13 cellular contexts compared by ENCODE assay signal in genomic region chr7:155807805-155808550, GRCh38. TPM values are rescaled to one million over a fixed set of nuclear protein-coding genes. Genes with fewer than 3 reads are reported as not detected.
DNase-seq lines count a peak whose midpoint lies in the region; ATAC-seq and TF ChIP-seq lines count a peak whose summit lies in the region.
"Had no signal": no experiment of that assay in that cellular context is flagged by ENCODE, and none has a peak within 500 bp of the region (broad histone marks: within the 10 kb centered on the region; RNA-seq: fewer than 3 reads in every experiment).

No MANE protein-coding gene starts in this region.

- H3K4me1 ChIP-seq in KMS-11 (ENCODE audit: low read depth, poor library complexity, severe bottlenecking) = peaks cover 13% of the 10 kb centered on the region

- H2AFZ ChIP-seq in KMS-11 (ENCODE audit: low read depth) = no peak overlapping the region

- no peaks in the 10 kb centered on the region for H3K36me3 ChIP-seq in KMS-11 (ENCODE audit: insufficient read depth)

- H3K27ac ChIP-seq in KMS-11 = no peak overlapping the region
- H3K27ac ChIP-seq: HL-60 had no signal

- peaks cover 2% of the 10 kb centered on the region for H3K9me3 ChIP-seq in iPS-18c (ENCODE audit: control insufficient read depth, insufficient read depth, low read length)

- intact Hi-C loops in posterior vena cava (cut with DNase I) = loop anchor here in 1 of 2 donors (10.0 kb wide), 1 partner anchor 667 kb away; no protein-coding TSS in a partner anchor

- ATAC-seq in GM18861 (IDR thresholded peaks at IDR 0.05; ENCODE audit: unreplicated experiment) = peak; percentile 32
- ATAC-seq in HG02798 (IDR thresholded peaks at IDR 0.05; ENCODE audit: poor library complexity, unreplicated experiment) = no peak
- ATAC-seq: effector memory CD8-positive, alpha-beta T cell had no signal

- TF ChIP-seq CTCF in KMS-11 (conservative IDR thresholded peaks at IDR 0.05; ENCODE audit: low read depth, low read length) = no peak

- H3K4me2 ChIP-seq in KMS-11 = peak overlapping the region; percentile 34; the same call in 1 of the 2 replicates

- H3K27me3 ChIP-seq in KMS-11 (ENCODE audit: insufficient read depth, low read depth) = peaks cover 48% of the 10 kb centered on the region

- no peaks in the 10 kb centered on the region for H4K20me1 ChIP-seq in KMS-11 (ENCODE audit: insufficient read depth)

- DNase-seq in posterior vena cava (ENCODE audit: low spot score) = peak; percentile 72
- DNase-seq in NCI-H1436 (lab: John Stamatoyannopoulos, UW) = no peak
- DNase-seq in cerebellar cortex (ENCODE audit: low spot score) = no peak
- DNase-seq in A172 (ENCODE audit: low spot score) = no peak
- DNase-seq: activated gamma-delta T cell; DND-41; effector memory CD8-positive, alpha-beta T cell; stimulated activated naive CD4-positive, alpha-beta T cell had no signal

- no peaks in the 10 kb centered on the region for H3K79me2 ChIP-seq in KMS-11 (ENCODE audit: insufficient read depth, low read depth)

- H3K4me3 ChIP-seq in KMS-11 (IDR thresholded peaks at IDR 0.05; ENCODE audit: insufficient read depth, low read depth, low read length) (no peak overlapping the region), iPS-18c (ENCODE audit: insufficient read depth, low read depth, low read length) (peak overlapping the region; percentile 49)

- H3K9ac ChIP-seq in KMS-11 = no peak overlapping the region

RNA-seq across cellular contexts. Expression of gene SHH, which starts 4.3 kb away (rescaled TPM):
- not detected for total RNA-seq in posterior vena cava
- total RNA-seq in A172 (2014; rRNA removed; shearing (Covaris generic)) = 0.03 and 0.12 TPM in 2 replicates
